In genomic region chr1:43904660-43905551, GRCh38 we compare ENCODE assay signal across 23 cellular contexts. TPM values are rescaled to one million over a fixed set of nuclear protein-coding genes. Genes with fewer than 3 reads are reported as not detected.
DNase-seq lines count a peak whose midpoint lies in the region; ATAC-seq, FAIRE-seq and TF ChIP-seq lines count a peak whose summit lies in the region.
"Had no signal": no experiment of that assay in that cellular context is flagged by ENCODE, and none has a peak within 500 bp of the region (broad histone marks: within the 10 kb centered on the region; RNA-seq: fewer than 3 reads in every experiment).

No MANE protein-coding gene starts in this region.

- no peaks in the 10 kb centered on the region for H3K4me1 Mint-ChIP-seq in WTC11

- peaks cover 42% of the 10 kb centered on the region for H3K27me3 Mint-ChIP-seq in WTC11 (ENCODE audit: low read depth)
- H3K27me3 Mint-ChIP-seq: CD4-positive, alpha-beta T cell had no signal

- no peaks in the 10 kb centered on the region for H3K79me1 ChIP-seq in mesenchymal stem cell (replicated peaks; ENCODE audit: low read length, poor library complexity, severe bottlenecking)

- no peaks in the 10 kb centered on the region for H3K4me1 ChIP-seq in mesenchymal stem cell (ENCODE audit: control insufficient read depth, insufficient read depth, low read depth, low read length)
- H3K4me1 ChIP-seq: A549 had no signal

- H4K8ac ChIP-seq in mesenchymal stem cell (ENCODE audit: low read length) = no peak overlapping the region

- H2BK120ac ChIP-seq in mesenchymal stem cell (ENCODE audit: low read depth, low read length) = no peak overlapping the region

- CTCF ChIA-PET in WTC11 (lab: Charles Lee) = interaction anchor here (0.7 to 1.0 kb wide), 2 partner anchors 16 to 141 kb away, joined by 3 to 4 read pairs; no protein-coding TSS in a partner anchor

- no peak for TF ChIP-seq CTCF in WTC11 (IDR thresholded peaks at IDR 0.05)

- FAIRE-seq in urothelium cell line (lab: Jason Lieb, UNC) = peak; percentile 91
- FAIRE-seq: A549, GM12891, H54 had no signal

- WGBS in mesenchymal stem cell = 58% methylated on average over 7 of the region's 7 CpGs

- no peaks in the 10 kb centered on the region for H3K9me3 ChIP-seq in mesenchymal stem cell (ENCODE audit: control insufficient read depth, low read length)
- H3K9me3 ChIP-seq: A549 had no signal

- H2BK5ac ChIP-seq in mesenchymal stem cell (ENCODE audit: low read depth, low read length, poor library complexity, severe bottlenecking) = no peak overlapping the region

- POLR2A ChIA-PET in WTC11 (lab: Charles Lee) = no interaction called here

- H3K4ac ChIP-seq in mesenchymal stem cell (ENCODE audit: low read depth in 1 of 2, low read length in 2 of 2) = no peak overlapping the region

- H3K9me3 Mint-ChIP-seq in WTC11 = no peaks in the 10 kb centered on the region
- H3K9me3 Mint-ChIP-seq: CD4-positive, alpha-beta T cell; HFFc6 had no signal

- H3K9ac ChIP-seq in mesenchymal stem cell (ENCODE audit: low read length) = no peak overlapping the region
- H3K9ac ChIP-seq: GM23248 had no signal

- H2BK15ac ChIP-seq in mesenchymal stem cell (ENCODE audit: low read depth, poor library complexity, severe bottlenecking) = no peak overlapping the region

- no peak overlapping the region for H4K91ac ChIP-seq in mesenchymal stem cell (ENCODE audit: low read length)

- no peak overlapping the region for H3K14ac ChIP-seq in mesenchymal stem cell (ENCODE audit: low read length in 2 of 2)

- H3K27ac ChIP-seq in mesenchymal stem cell (ENCODE audit: low read length, poor library complexity, severe bottlenecking) = no peak overlapping the region
- H3K27ac ChIP-seq: 22Rv1, A549, C4-2B, GM23248, HL-60 had no signal

- H3K4me2 ChIP-seq in mesenchymal stem cell (ENCODE audit: low read length, poor library complexity, severe bottlenecking) = no peak overlapping the region
- H3K4me2 ChIP-seq: A549 had no signal

- DNase-seq in NCI-H2171 treated with DMSO at 0.1 percent for 48 hours (lab: John Stamatoyannopoulos, UW) (peak; percentile 36), NCI-H2171 (lab: John Stamatoyannopoulos, UW) (no peak), WTC11 (ENCODE audit: low spot score) (no peak), islet precursor cell (peak; percentile 14), urothelium cell line (ENCODE audit: low spot score) (no peak), NCI-H446 (lab: John Stamatoyannopoulos, UW) (no peak), mesenchymal stem cell (no peak)
- no peak for DNase-seq in activated CD4-positive, CD25-positive, alpha-beta regulatory T cell treated with anti-CD3 and anti-CD28 coated beads, Interleukin-2, amount 50 U/mL, for 72 hours
- DNase-seq: AML-193; CD4-positive, alpha-beta T cell; DMS79 treated with DMSO at 0.1 percent for 48 hours; EL; GM23248; HFFc6; IMR-90 had no signal

- H3K36me3 ChIP-seq in mesenchymal stem cell (ENCODE audit: control insufficient read depth in 1 of 2, insufficient read depth in 2 of 2, low read depth in 1 of 2, low read length in 2 of 2) = peaks cover 41 to 42% of the 10 kb centered on the region in 2 experiments

- no peak overlapping the region for H2BK12ac ChIP-seq in mesenchymal stem cell (ENCODE audit: low read length in 2 of 2)

- H3K36me3 Mint-ChIP-seq in WTC11 = no peaks in the 10 kb centered on the region

- no peak overlapping the region for H2AFZ ChIP-seq in mesenchymal stem cell (ENCODE audit: low read depth, low read length)
- H2AFZ ChIP-seq: GM23248 had no signal

- H2AK5ac ChIP-seq in mesenchymal stem cell (ENCODE audit: low read length, severe bottlenecking) = no peak overlapping the region

- H3K23ac ChIP-seq in mesenchymal stem cell (ENCODE audit: low read length in 2 of 2) = no peak overlapping the region

- no peak overlapping the region for H3K27ac Mint-ChIP-seq in WTC11
- H3K27ac Mint-ChIP-seq: CD4-positive, alpha-beta T cell; HFFc6 had no signal

- peaks cover 0 to 20% of the 10 kb centered on the region in 2 experiments for H3K27me3 ChIP-seq in mesenchymal stem cell (ENCODE audit: control insufficient read depth in 1 of 2, insufficient read depth in 1 of 2, low read length in 2 of 2)

- H3K4me3 ChIP-seq in mesenchymal stem cell (ENCODE audit: insufficient read depth in 1 of 2, low read depth in 1 of 2, low read length in 2 of 2) = no peak overlapping the region
- H3K4me3 ChIP-seq: A549, GM23248 had no signal

- no peak for ATAC-seq in WTC11
- ATAC-seq: HCT116 had no signal

- H3K4me3 Mint-ChIP-seq in WTC11 = no peak overlapping the region
- H3K4me3 Mint-ChIP-seq: CD4-positive, alpha-beta T cell; HFFc6 had no signal

- H3K18ac ChIP-seq in mesenchymal stem cell (ENCODE audit: low read depth in 1 of 2, low read length in 2 of 2) = no peak overlapping the region

TF ChIP-seq in WTC11, 78 proteins besides CTCF, POLR2A, EP300 and RAD21:
- TF ChIP-seq ZMAT4 (CRISPR knock-in tag; IDR thresholded peaks at IDR 0.05) = no peak
- peak; percentile 64; the same call in 1 of the 2 replicates for TF ChIP-seq ETV6 (CRISPR knock-in tag; IDR thresholded peaks at IDR 0.05)

RNA-seq across cellular contexts. Expression of gene ARTN, which starts 28.7 kb away (rescaled TPM):
- 23.5 to 28.5 TPM (median 23.6 TPM) in 3 replicates for total RNA-seq in WTC11 (2021)
- polyA plus RNA-seq in mesenchymal stem cell (2013, experiment 1 of 2) = 0.10 TPM
- polyA plus RNA-seq in mesenchymal stem cell (2013, experiment 2 of 2) = 0.14 TPM
- total RNA-seq: G401, IMR-90 had no signal
- polyA plus RNA-seq: GM23248 had no signal

RNA-seq across cellular contexts. Expression of gene IPO13, which starts 41.8 kb away (rescaled TPM):
- total RNA-seq in WTC11 (2021) = 17.8 to 24.2 TPM (median 19.1 TPM) in 3 replicates
- polyA plus RNA-seq in mesenchymal stem cell (2013, experiment 1 of 2) = 14.7 TPM
- polyA plus RNA-seq in mesenchymal stem cell (2013, experiment 2 of 2) = 13.5 TPM

Comparison
In these comparisons a context has a peak if more than half of its experiments do, and no peak if none do; other contexts are left out.
1. DNase-seq: peak in NCI-H2171 treated with DMSO at 0.1 percent for 48 hours (single experiment) and islet precursor cell (single experiment); none in NCI-H2171 (single experiment), WTC11 (single experiment), urothelium cell line (single experiment), NCI-H446 (0 of 2), mesenchymal stem cell (single experiment) and activated CD4-positive, CD25-positive, alpha-beta regulatory T cell treated with anti-CD3 and anti-CD28 coated beads, Interleukin-2, amount 50 U/mL, for 72 hours (single experiment).